In the genomic region with DNA sequence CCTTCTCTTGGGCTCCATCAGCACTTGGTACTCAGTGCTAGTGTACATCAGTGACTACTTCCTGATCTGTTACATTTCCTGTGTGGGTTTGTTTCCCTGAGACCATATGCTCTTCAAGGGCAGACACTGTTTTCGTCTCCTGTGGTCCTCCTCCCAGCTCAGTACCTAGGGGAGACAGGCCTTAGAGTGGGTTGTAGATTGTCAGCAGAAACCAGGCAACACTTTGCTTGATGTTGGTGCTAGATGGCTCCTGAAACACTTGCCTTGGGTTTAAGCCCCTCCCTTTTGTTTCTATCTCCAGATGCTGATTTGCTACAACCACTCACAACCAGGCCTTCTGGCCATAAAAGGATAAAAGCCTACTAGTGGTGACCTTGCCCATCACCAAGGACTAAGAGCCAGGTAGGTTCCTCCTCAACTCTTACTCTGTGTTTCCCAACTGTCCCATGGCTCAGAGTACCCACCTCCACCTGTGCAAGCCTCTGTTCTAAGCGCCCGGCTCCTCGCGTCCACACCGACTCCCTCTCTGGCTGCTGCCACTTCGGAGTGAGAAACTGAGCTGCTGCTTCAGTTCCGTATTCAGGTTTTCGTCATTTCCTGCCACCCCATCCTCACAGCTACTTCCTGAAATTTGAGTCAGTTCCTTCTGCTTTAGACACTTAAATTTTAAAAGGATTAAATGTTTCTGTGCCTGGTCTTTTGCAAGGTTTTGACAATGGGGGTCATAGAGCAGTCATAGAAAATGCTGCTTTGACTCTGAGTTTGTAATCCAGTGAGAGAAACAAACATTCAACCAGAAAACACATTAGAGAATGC, we compare ENCODE assay signal across 8 cellular contexts. TPM values are rescaled to one million over a fixed set of nuclear protein-coding genes. Genes with fewer than 3 reads are reported as not detected.
DNase-seq lines count a peak whose midpoint lies in the region; ATAC-seq, FAIRE-seq and TF ChIP-seq lines count a peak whose summit lies in the region.

A gene with protein sequence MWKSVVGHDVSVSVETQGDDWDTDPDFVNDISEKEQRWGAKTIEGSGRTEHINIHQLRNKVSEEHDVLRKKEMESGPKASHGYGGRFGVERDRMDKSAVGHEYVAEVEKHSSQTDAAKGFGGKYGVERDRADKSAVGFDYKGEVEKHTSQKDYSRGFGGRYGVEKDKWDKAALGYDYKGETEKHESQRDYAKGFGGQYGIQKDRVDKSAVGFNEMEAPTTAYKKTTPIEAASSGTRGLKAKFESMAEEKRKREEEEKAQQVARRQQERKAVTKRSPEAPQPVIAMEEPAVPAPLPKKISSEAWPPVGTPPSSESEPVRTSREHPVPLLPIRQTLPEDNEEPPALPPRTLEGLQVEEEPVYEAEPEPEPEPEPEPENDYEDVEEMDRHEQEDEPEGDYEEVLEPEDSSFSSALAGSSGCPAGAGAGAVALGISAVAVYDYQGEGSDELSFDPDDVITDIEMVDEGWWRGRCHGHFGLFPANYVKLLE (minus strand): TSS at position 548 of the 816 bp plus-strand sequence. CDS start 2,556 bp downstream, outside the sequence.

- FAIRE-seq in RCC 7860 (lab: Jason Lieb, UNC) = no peak

- H3K27me3 ChIP-seq in CD8-positive, alpha-beta memory T cell (ENCODE audit: insufficient read depth, low read length, poor library complexity, severe bottlenecking) = no peaks in the 10 kb centered on the region
- no peaks in the 10 kb centered on the region for H3K27me3 ChIP-seq in esophagus (ENCODE audit: control insufficient read depth in 1 of 2, insufficient read depth in 2 of 2, low read length in 2 of 2)
- no peaks in the 10 kb centered on the region for H3K27me3 ChIP-seq in rectal smooth muscle tissue (ENCODE audit: control insufficient read depth, insufficient read depth, low read length)
- no peaks in the 10 kb centered on the region for H3K27me3 ChIP-seq in vagina

- H3K27me3 Mint-ChIP-seq in CD8-positive, alpha-beta memory T cell = no peaks in the 10 kb centered on the region

- ATAC-seq in GM21423 (IDR thresholded peaks at IDR 0.05; ENCODE audit: unreplicated experiment) = peak; percentile 79

- TF ChIP-seq POLR2A in vagina (IDR thresholded peaks at IDR 0.05) = peak in 1 of 2 donors; percentile 49

- H3K4me1 Mint-ChIP-seq in CD8-positive, alpha-beta memory T cell = peaks cover 57 to 62% (median 61%) of the 10 kb centered on the region in 3 donors

- H3K9ac ChIP-seq in rectal smooth muscle tissue (ENCODE audit: low read length) = peak within 1 kb of the TSS; percentile 56

- 73 to 79% methylated on average over 9 of the region's 9 CpGs for WGBS in esophagus, 2 donors

- CTCF ChIA-PET in CD8-positive, alpha-beta memory T cell (lab: Charles Lee) = interaction anchor here (1.1 to 1.5 kb wide), 4 partner anchors 12 to 174 kb away, joined by 3 to 5 read pairs (median 4); partner anchors contain the start of genes EAF2 and IQCB1

- peak; percentile 48 to 84 (median 77) for DNase-seq in CD8-positive, alpha-beta memory T cell
- peak; percentile 75 for DNase-seq in KG1 (lab: John Stamatoyannopoulos, UW)
- DNase-seq in activated CD8-positive, alpha-beta memory T cell treated with anti-CD3 and anti-CD28 coated beads for 24 hours = peak; percentile 90
- DNase-seq in vagina (ENCODE audit: extremely low spot score in 2 of 2) = no peak
- DNase-seq in RCC 7860 (ENCODE audit: low spot score) = no peak

- peak within 1 kb of the TSS; percentile 94 to 100 (median 99) for H3K27ac Mint-ChIP-seq in CD8-positive, alpha-beta memory T cell

- no peaks in the 10 kb centered on the region for H3K9me3 ChIP-seq in CD8-positive, alpha-beta memory T cell (ENCODE audit: low read length)
- H3K9me3 ChIP-seq in esophagus (ENCODE audit: control insufficient read depth in 2 of 2, insufficient read depth in 1 of 2, low read depth in 1 of 2, low read length in 1 of 2) (no peaks in the 10 kb centered on the region), vagina (no peaks in the 10 kb centered on the region)

- H3K4me3 Mint-ChIP-seq in CD8-positive, alpha-beta memory T cell = peak within 1 kb of the TSS; percentile 91 to 99 (median 96)

- H3K36me3 ChIP-seq in CD8-positive, alpha-beta memory T cell (ENCODE audit: insufficient read depth, low read length) = peaks cover 32% of the 10 kb centered on the region
- H3K36me3 ChIP-seq in esophagus (ENCODE audit: control insufficient read depth in 2 of 2, insufficient read depth in 2 of 2, low read length in 1 of 2) (peaks cover 8 to 17% of the 10 kb centered on the region in 2 donors), rectal smooth muscle tissue (ENCODE audit: control insufficient read depth, insufficient read depth, low read length) (peaks cover 11% of the 10 kb centered on the region), vagina (peaks cover 0 to 25% of the 10 kb centered on the region in 2 donors)

- H3K36me3 Mint-ChIP-seq in CD8-positive, alpha-beta memory T cell = peaks cover 20 to 76% (median 33%) of the 10 kb centered on the region in 3 donors

- POLR2A ChIA-PET in CD8-positive, alpha-beta memory T cell (lab: Charles Lee) = interaction anchor here (0.6 to 1.6 kb wide), 4 partner anchors 90 to 1133 kb away, joined by 3 to 4 read pairs (median 4); partner anchors contain the start of genes EAF2, HSPBAP1 and IQCB1

- intact Hi-C loops in vagina (cut with DNase I) = no loop called here

- TF ChIP-seq CTCF in vagina (IDR thresholded peaks at IDR 0.05) = no peak

- peaks cover 43% of the 10 kb centered on the region for H3K4me1 ChIP-seq in CD8-positive, alpha-beta memory T cell (ENCODE audit: insufficient read depth, low read length)
- H3K4me1 ChIP-seq in esophagus (ENCODE audit: control insufficient read depth in 2 of 2, insufficient read depth in 2 of 2, low read length in 1 of 2) (no peaks in the 10 kb centered on the region), rectal smooth muscle tissue (ENCODE audit: control insufficient read depth, insufficient read depth, low read length) (no peaks in the 10 kb centered on the region), vagina (peaks cover 13% of the 10 kb centered on the region)

- no peaks in the 10 kb centered on the region for H3K9me3 Mint-ChIP-seq in CD8-positive, alpha-beta memory T cell

- H3K27ac ChIP-seq in CD8-positive, alpha-beta memory T cell (ENCODE audit: low read depth, low read length) = peak within 1 kb of the TSS; percentile 94
- H3K27ac ChIP-seq in esophagus (ENCODE audit: low read depth in 2 of 2, low read length in 1 of 2) (peak within 1 kb of the TSS; percentile 67 to 74), rectal smooth muscle tissue (ENCODE audit: low read depth, low read length) (peak within 1 kb of the TSS; percentile 25), vagina (peak within 1 kb of the TSS; percentile 43)

- H3K4me3 ChIP-seq in CD8-positive, alpha-beta memory T cell (ENCODE audit: low read length) = peak within 1 kb of the TSS; percentile 74
- peak within 1 kb of the TSS; percentile 16 to 40 for H3K4me3 ChIP-seq in esophagus (ENCODE audit: low read depth in 1 of 2, low read length in 2 of 2)
- H3K4me3 ChIP-seq in rectal smooth muscle tissue (ENCODE audit: low read length) = peak within 1 kb of the TSS; percentile 53
- peak within 1 kb of the TSS; percentile 14 to 23 for H3K4me3 ChIP-seq in vagina

RNA-seq across cellular contexts. Expression of the gene that starts here (rescaled TPM):
- total RNA-seq in CD8-positive, alpha-beta memory T cell = 100 to 1,000 TPM; 184 to 197 TPM
- polyA plus RNA-seq in CD8-positive, alpha-beta memory T cell = 493 TPM
- 1 to 10 TPM; 6.2 to 6.4 TPM for polyA plus RNA-seq in esophagus
- 35.4 TPM for total RNA-seq in vagina

Comparison
In these comparisons a context has a peak if more than half of its experiments do, and no peak if none do; other contexts are left out.
1. RNA of the gene that starts here (polyA plus RNA-seq): 493 TPM in CD8-positive, alpha-beta memory T cell (single experiment); 6.2 to 6.4 TPM in esophagus; every median in the first group is over 10 times any median in the second.
2. DNase-seq: peak in CD8-positive, alpha-beta memory T cell (5 of 5), KG1 (single experiment) and activated CD8-positive, alpha-beta memory T cell treated with anti-CD3 and anti-CD28 coated beads for 24 hours (single experiment); none in vagina (0 of 2) and RCC 7860 (single experiment).
3. H3K27ac ChIP-seq: peak in every context shown above with its lines; median percentile 94 in CD8-positive, alpha-beta memory T cell; 70 in esophagus; 43 in vagina; 25 in rectal smooth muscle tissue.
4. H3K4me3 ChIP-seq: peak in every context shown above with its lines; median percentile 74 in CD8-positive, alpha-beta memory T cell; 53 in rectal smooth muscle tissue; 28 in esophagus; 18 in vagina.